In genomic region chr15:65791335-65792129, GRCh38 we compare ENCODE assay signal across 1 cellular context.
TF ChIP-seq lines count a peak whose summit lies in the region.

No MANE protein-coding gene starts in this region.

TF ChIP-seq in GM12878, 131 proteins besides CTCF, POLR2A, EP300 and RAD21 (continued from another document):
- TF ChIP-seq ZBTB11 (CRISPR knock-in tag; IDR thresholded peaks at IDR 0.05) (no peak), ZNF384 (IDR thresholded peaks at IDR 0.05; ENCODE audit: borderline replicate concordance, low read depth, low read length) (peak; percentile 87), ZNF622 (IDR thresholded peaks at IDR 0.05) (no peak), FOXK2 (IDR thresholded peaks at IDR 0.05) (no peak), FOS (IDR thresholded peaks at IDR 0.05; ENCODE audit: borderline replicate concordance, extremely low read depth, insufficient read length) (no peak), SREBF1 (IDR thresholded peaks at IDR 0.05; ENCODE audit: low read length) (no peak), SP1 (IDR thresholded peaks at IDR 0.05; ENCODE audit: low read depth, low read length) (no peak)
- TF ChIP-seq, protein P1, sequence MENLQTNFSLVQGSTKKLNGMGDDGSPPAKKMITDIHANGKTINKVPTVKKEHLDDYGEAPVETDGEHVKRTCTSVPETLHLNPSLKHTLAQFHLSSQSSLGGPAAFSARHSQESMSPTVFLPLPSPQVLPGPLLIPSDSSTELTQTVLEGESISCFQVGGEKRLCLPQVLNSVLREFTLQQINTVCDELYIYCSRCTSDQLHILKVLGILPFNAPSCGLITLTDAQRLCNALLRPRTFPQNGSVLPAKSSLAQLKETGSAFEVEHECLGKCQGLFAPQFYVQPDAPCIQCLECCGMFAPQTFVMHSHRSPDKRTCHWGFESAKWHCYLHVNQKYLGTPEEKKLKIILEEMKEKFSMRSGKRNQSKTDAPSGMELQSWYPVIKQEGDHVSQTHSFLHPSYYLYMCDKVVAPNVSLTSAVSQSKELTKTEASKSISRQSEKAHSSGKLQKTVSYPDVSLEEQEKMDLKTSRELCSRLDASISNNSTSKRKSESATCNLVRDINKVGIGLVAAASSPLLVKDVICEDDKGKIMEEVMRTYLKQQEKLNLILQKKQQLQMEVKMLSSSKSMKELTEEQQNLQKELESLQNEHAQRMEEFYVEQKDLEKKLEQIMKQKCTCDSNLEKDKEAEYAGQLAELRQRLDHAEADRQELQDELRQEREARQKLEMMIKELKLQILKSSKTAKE (IDR thresholded peaks at IDR 0.05; ENCODE audit: low read depth, poor library complexity, severe bottlenecking) = no peak
